In the genomic region with DNA sequence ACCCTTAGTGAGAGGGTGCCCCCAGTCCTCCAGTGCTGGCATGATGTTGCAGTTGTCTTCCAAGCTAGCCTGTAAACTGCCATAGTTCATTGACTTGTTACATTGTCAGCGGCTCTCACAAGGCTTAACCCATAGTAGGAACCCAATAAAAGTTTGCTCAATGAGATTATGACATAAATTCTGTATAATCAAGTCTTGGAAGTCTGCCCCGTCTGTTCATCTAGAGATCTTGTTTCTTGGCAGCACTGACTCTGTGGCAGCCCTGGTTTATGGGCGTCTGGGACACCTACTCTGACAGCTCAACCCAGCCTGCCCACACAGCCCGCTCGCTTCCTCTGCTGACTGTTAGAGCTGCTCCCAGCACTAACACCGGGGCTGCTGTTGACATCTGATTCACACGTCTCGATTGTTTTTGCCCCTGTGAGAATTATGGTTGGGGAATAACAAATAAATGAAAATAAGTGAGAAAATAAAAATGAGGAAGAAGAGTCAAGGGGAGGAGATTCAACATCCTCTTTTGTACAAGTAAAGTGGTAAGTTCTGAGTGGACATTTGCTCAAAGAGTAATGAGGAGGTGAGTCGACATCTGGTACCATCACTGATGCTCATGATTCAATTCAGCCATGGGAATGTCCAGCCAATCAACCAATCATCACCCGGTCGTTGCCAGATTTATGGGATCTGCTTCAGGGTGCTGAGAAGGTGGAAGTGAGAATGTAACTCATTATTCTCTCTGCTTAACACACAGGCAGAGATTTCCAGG, we compare ENCODE assay signal across 8 cellular contexts.
DNase-seq lines count a peak whose midpoint lies in the region; ATAC-seq, FAIRE-seq and TF ChIP-seq lines count a peak whose summit lies in the region.

No MANE protein-coding gene starts in this region.

- TF ChIP-seq POLR2A in Peyer's patch (IDR thresholded peaks at IDR 0.05): no peak

- FAIRE-seq in D721Med (lab: Jason Lieb, UNC): no peak

- H3K36me3 Mint-ChIP-seq in central memory CD8-positive, alpha-beta T cell (ENCODE audit: insufficient read depth): peaks cover 5% of the 10 kb centered on the region
- no peaks in the 10 kb centered on the region for H3K36me3 Mint-ChIP-seq in progenitor cell of endocrine pancreas (ENCODE audit: insufficient read depth)

- H3K4me3 ChIP-seq in Peyer's patch: no peak overlapping the region

- peaks cover 22% of the 10 kb centered on the region for H3K4me1 Mint-ChIP-seq in central memory CD8-positive, alpha-beta T cell
- peaks cover 18% of the 10 kb centered on the region for H3K4me1 Mint-ChIP-seq in progenitor cell of endocrine pancreas (ENCODE audit: low read depth)

- H3K4me1 ChIP-seq in Peyer's patch: no peaks in the 10 kb centered on the region

- no peak for TF ChIP-seq CTCF in GM20000 (IDR thresholded peaks at IDR 0.05; ENCODE audit: extremely low read depth, missing control alignments)
- peak in 1 of 6 experiments; percentile 22 for TF ChIP-seq CTCF in Peyer's patch (IDR thresholded peaks at IDR 0.05)
- TF ChIP-seq CTCF in D721Med (IDR thresholded peaks at IDR 0.05; ENCODE audit: insufficient read depth, missing control alignments): no peak
- TF ChIP-seq CTCF in progenitor cell of endocrine pancreas (IDR thresholded peaks at IDR 0.05; ENCODE audit: unreplicated experiment): no peak

- H3K27me3 ChIP-seq in Peyer's patch: no peaks in the 10 kb centered on the region

- no peak overlapping the region for H3K27ac ChIP-seq in Peyer's patch

- no peaks in the 10 kb centered on the region for H3K9me3 Mint-ChIP-seq in central memory CD8-positive, alpha-beta T cell
- peaks cover 8% of the 10 kb centered on the region for H3K9me3 Mint-ChIP-seq in progenitor cell of endocrine pancreas (ENCODE audit: low read depth)

- peak; percentile 100 for ATAC-seq in central memory CD8-positive, alpha-beta T cell (replicated peaks; ENCODE audit: extremely low read depth, poor library complexity, severe bottlenecking)

- DNase-seq in GM20000 (ENCODE audit: low spot score): peak; percentile 25
- peak; percentile 22 to 78 (median 56) for DNase-seq in Peyer's patch
- DNase-seq in central memory CD8-positive, alpha-beta T cell (ENCODE audit: low spot score in 2 of 2): peak; percentile 35 to 71
- peak; percentile 17 for DNase-seq in stimulated activated CD8-positive, alpha-beta memory T cell treated with anti-CD3 and anti-CD28 coated beads, Interleukin-15, amount 100 ng/mL, for 1 hour (ENCODE audit: low read depth)
- no peak for DNase-seq in NCI-H748 (lab: John Stamatoyannopoulos, UW; ENCODE audit: unreplicated experiment)
- no peak for DNase-seq in D721Med (ENCODE audit: insufficient read length, low spot score)
- DNase-seq in SIG-M5 (lab: John Stamatoyannopoulos, UW): no peak
- no peak for DNase-seq in progenitor cell of endocrine pancreas (ENCODE audit: low spot score, unreplicated experiment)

- peaks cover 6% of the 10 kb centered on the region for H3K27me3 Mint-ChIP-seq in central memory CD8-positive, alpha-beta T cell
- H3K27me3 Mint-ChIP-seq in progenitor cell of endocrine pancreas: peaks cover 7% of the 10 kb centered on the region

- H3K4me3 Mint-ChIP-seq in central memory CD8-positive, alpha-beta T cell: peak overlapping the region; percentile 63
- H3K4me3 Mint-ChIP-seq in progenitor cell of endocrine pancreas (ENCODE audit: low read depth): no peak overlapping the region

- no peaks in the 10 kb centered on the region for H3K36me3 ChIP-seq in Peyer's patch

- H3K9me3 ChIP-seq in Peyer's patch: no peaks in the 10 kb centered on the region

- H3K27ac Mint-ChIP-seq in central memory CD8-positive, alpha-beta T cell (ENCODE audit: low read depth): peak overlapping the region; percentile 76
- no peak overlapping the region for H3K27ac Mint-ChIP-seq in progenitor cell of endocrine pancreas

Comparison
In these comparisons a context has a peak if more than half of its experiments do, and no peak if none do; other contexts are left out.
1. DNase-seq: peak in GM20000 (single experiment), Peyer's patch (3 of 3), central memory CD8-positive, alpha-beta T cell (2 of 2) and stimulated activated CD8-positive, alpha-beta memory T cell treated with anti-CD3 and anti-CD28 coated beads, Interleukin-15, amount 100 ng/mL, for 1 hour (single experiment); none in NCI-H748 (single experiment), D721Med (single experiment), SIG-M5 (single experiment) and progenitor cell of endocrine pancreas (single experiment).